Comparison of ENCODE assay signal across 8 cellular contexts in the genomic region with DNA sequence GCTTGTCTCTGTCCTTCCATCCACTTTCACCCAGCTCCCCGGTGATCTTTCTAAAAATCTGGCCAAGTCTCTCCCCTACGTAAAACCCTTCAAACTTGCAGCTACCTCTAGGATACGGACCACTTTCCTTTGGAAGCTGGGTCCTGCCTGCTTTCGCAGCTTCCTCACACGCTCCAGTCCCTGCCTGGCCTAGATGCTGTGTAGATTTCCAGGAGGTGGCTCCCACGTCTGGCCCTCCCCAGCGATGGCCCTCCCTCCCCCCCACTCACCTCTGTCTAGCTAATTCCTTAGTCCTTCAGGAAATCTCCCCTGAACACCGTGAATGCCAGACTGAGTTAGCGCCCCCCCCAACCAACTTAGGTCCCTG. TPM values are rescaled to one million over a fixed set of nuclear protein-coding genes. Genes with fewer than 3 reads are reported as not detected.
DNase-seq lines count a peak whose midpoint lies in the region; ATAC-seq and TF ChIP-seq lines count a peak whose summit lies in the region.

No MANE protein-coding gene starts in this region.

- H3K27me3 ChIP-seq in stomach smooth muscle (ENCODE audit: control insufficient read depth in 1 of 2, insufficient read depth in 2 of 2, low read length in 2 of 2): no peaks in the 10 kb centered on the region

- peak overlapping the region; percentile 97 for H3K4me3 Mint-ChIP-seq in activated T-cell treated with anti-CD3 and anti-CD28 coated beads, Interleukin-2, amount 50 U/mL, for 4 hours

- no peaks in the 10 kb centered on the region for H3K9me3 ChIP-seq in stomach smooth muscle (ENCODE audit: control insufficient read depth in 2 of 2, low read length in 2 of 2)

- H3K27me3 Mint-ChIP-seq in activated T-cell treated with anti-CD3 and anti-CD28 coated beads, Interleukin-2, amount 50 U/mL, for 4 hours (ENCODE audit: low read depth): peaks cover 2% of the 10 kb centered on the region

- H3K9ac ChIP-seq in stomach smooth muscle (ENCODE audit: low read length in 2 of 2): peak overlapping the region; percentile 60 to 94

- H3K36me3 ChIP-seq in stomach smooth muscle (ENCODE audit: control insufficient read depth in 2 of 2, insufficient read depth in 2 of 2, low read length in 2 of 2): peaks cover 16 to 20% of the 10 kb centered on the region in 2 donors

- H3K9me3 Mint-ChIP-seq in activated T-cell treated with anti-CD3 and anti-CD28 coated beads, Interleukin-2, amount 50 U/mL, for 4 hours: no peaks in the 10 kb centered on the region

- ATAC-seq in activated T-cell treated with anti-CD3 and anti-CD28 coated beads, Interleukin-2, amount 50 U/mL, for 4 hours: no peak
- no peak for ATAC-seq in GM18870 (IDR thresholded peaks at IDR 0.05; ENCODE audit: unreplicated experiment)

- peaks cover 33% of the 10 kb centered on the region for H3K4me1 Mint-ChIP-seq in activated T-cell treated with anti-CD3 and anti-CD28 coated beads, Interleukin-2, amount 50 U/mL, for 4 hours (ENCODE audit: low read depth)

- no peak for TF ChIP-seq CTCF in WI38 (IDR thresholded peaks at IDR 0.05; ENCODE audit: low read depth, low read length)

- H3K36me3 Mint-ChIP-seq in activated T-cell treated with anti-CD3 and anti-CD28 coated beads, Interleukin-2, amount 50 U/mL, for 4 hours (ENCODE audit: insufficient read depth): peaks cover 24% of the 10 kb centered on the region

- DNase-seq in activated T-cell treated with anti-CD3 and anti-CD28 coated beads, Interleukin-2, amount 50 U/mL, for 4 hours: no peak
- no peak for DNase-seq in activated T-cell treated with anti-CD3 and anti-CD28 coated beads, Interleukin-2, amount 50 U/mL, for 1 hour
- DNase-seq in iPS-NIHi7 (ENCODE audit: extremely low spot score): peak; percentile 31
- DNase-seq in NCI-H1092 treated with DMSO at 0.1 percent for 48 hours (lab: John Stamatoyannopoulos, UW): no peak
- DNase-seq in GM19238 (ENCODE audit: insufficient read length, low spot score): no peak

- H3K27ac ChIP-seq in stomach smooth muscle (ENCODE audit: low read length): no peak overlapping the region

- peaks cover 21% of the 10 kb centered on the region for H3K4me1 ChIP-seq in stomach smooth muscle (ENCODE audit: control insufficient read depth, insufficient read depth, low read length)

- peak overlapping the region; percentile 84; the same call in 1 of the 2 replicates for H3K4me3 ChIP-seq in WI38 (ENCODE audit: low read depth, low read length)
- H3K4me3 ChIP-seq in stomach smooth muscle (ENCODE audit: low read length in 2 of 2): peak overlapping the region; percentile 95 to 96

RNA-seq across cellular contexts. Expression of a gene that starts 0.6 kb away (rescaled TPM):
- total RNA-seq in activated T-cell treated with anti-CD3 and anti-CD28 coated beads, Interleukin-2, amount 50 U/mL, for 4 hours: 100 to 1,000 TPM; 153 to 174 (median 159) TPM

RNA-seq across cellular contexts. Expression of a gene that starts 24.9 kb away (rescaled TPM):
- 10 to 100 TPM; 12.2 to 13.3 (median 12.6) TPM for total RNA-seq in activated T-cell treated with anti-CD3 and anti-CD28 coated beads, Interleukin-2, amount 50 U/mL, for 4 hours

RNA-seq across cellular contexts. Expression of a gene that starts 24.9 kb away (rescaled TPM):
- total RNA-seq in activated T-cell treated with anti-CD3 and anti-CD28 coated beads, Interleukin-2, amount 50 U/mL, for 4 hours: 100 to 1,000 TPM in 2 of 3 donors, 10 to 100 TPM in 1; 85.2 to 109 (median 102) TPM

RNA-seq across cellular contexts. Expression of a gene that starts 28.1 kb away (rescaled TPM):
- total RNA-seq in activated T-cell treated with anti-CD3 and anti-CD28 coated beads, Interleukin-2, amount 50 U/mL, for 4 hours: 1 to 10 TPM; 3.7 to 4.3 (median 4.3) TPM

RNA-seq across cellular contexts. Expression of a gene that starts 52.0 kb away (rescaled TPM):
- 10 to 100 TPM; 23.8 to 25.0 (median 24.1) TPM for total RNA-seq in activated T-cell treated with anti-CD3 and anti-CD28 coated beads, Interleukin-2, amount 50 U/mL, for 4 hours
